19 cellular contexts compared by ENCODE assay signal in genomic region chr17:71068351-71068750, GRCh38.
DNase-seq lines count a peak whose midpoint lies in the region; ATAC-seq, FAIRE-seq and TF ChIP-seq lines count a peak whose summit lies in the region.
"Had no signal": no experiment of that assay in that cellular context is flagged by ENCODE, and none has a peak within 500 bp of the region (broad histone marks: within the 10 kb centered on the region; RNA-seq: fewer than 3 reads in every experiment).

No MANE protein-coding gene starts in this region.

- no peak overlapping the region for H2BK5ac ChIP-seq in IMR-90 (ENCODE audit: low read depth, low read length, poor library complexity, severe bottlenecking)

- H3K4me1 Mint-ChIP-seq in activated CD8-positive, alpha-beta T cell treated with anti-CD3 and anti-CD28 coated beads, Interleukin-2, amount 10 ng/mL, durations not matched to agents 7 days and 5 days (ENCODE audit: low read depth): no peaks in the 10 kb centered on the region
- no peaks in the 10 kb centered on the region for H3K4me1 Mint-ChIP-seq in Caco-2 (ENCODE audit: low read depth, unreplicated experiment)
- H3K4me1 Mint-ChIP-seq: CD8-positive, alpha-beta memory T cell had no signal

- ATAC-seq in IMR-90 (ENCODE audit: low read depth) (no peak), GM21526 (IDR thresholded peaks at IDR 0.05; ENCODE audit: low FRiP score, unreplicated experiment) (no peak)
- no peak for ATAC-seq in activated CD8-positive, alpha-beta T cell treated with anti-CD3 and anti-CD28 coated beads, Interleukin-2, amount 10 ng/mL, durations not matched to agents 7 days and 5 days
- ATAC-seq: SK-N-SH treated with all-trans-retinoic acid at 6 μM for 48 hours had no signal

- H4K91ac ChIP-seq in IMR-90 (ENCODE audit: insufficient read depth, low read depth, low read length): no peak overlapping the region

- dilution Hi-C loops in IMR-90 (cut with HindIII; ENCODE audit: low sequenced_read_pairs, unreplicated experiment): no loop called here

- intact Hi-C loops in IMR-90 (cut with micrococcal nuclease) (no loop called here), Caco-2 (cut with micrococcal nuclease; ENCODE audit: unreplicated experiment) (no loop called here)

- H3K27me3 ChIP-seq in IMR-90 (ENCODE audit: control insufficient read depth, insufficient read depth, low read length): no peaks in the 10 kb centered on the region
- H3K27me3 ChIP-seq in brain microvascular endothelial cell (replicated peaks): no peaks in the 10 kb centered on the region
- H3K27me3 ChIP-seq in smooth muscle cell (ENCODE audit: low read depth): no peaks in the 10 kb centered on the region
- H3K27me3 ChIP-seq in Caco-2 (replicated peaks; ENCODE audit: control insufficient read depth, insufficient read depth, low read length): no peaks in the 10 kb centered on the region

- no peak for TF ChIP-seq RAD21 in IMR-90 (IDR thresholded peaks at IDR 0.05; ENCODE audit: low read length)

- FAIRE-seq in GM12891 (lab: Jason Lieb, UNC): no peak

- H3K4me3 Mint-ChIP-seq in activated CD8-positive, alpha-beta T cell treated with anti-CD3 and anti-CD28 coated beads, Interleukin-2, amount 10 ng/mL, durations not matched to agents 7 days and 5 days: no peak overlapping the region
- no peak overlapping the region for H3K4me3 Mint-ChIP-seq in Caco-2 (ENCODE audit: unreplicated experiment)
- H3K4me3 Mint-ChIP-seq: CD8-positive, alpha-beta memory T cell had no signal

- H4K20me1 ChIP-seq in IMR-90 (ENCODE audit: insufficient read depth, low read length): no peaks in the 10 kb centered on the region
- H4K20me1 ChIP-seq in smooth muscle cell (ENCODE audit: low read depth): no peaks in the 10 kb centered on the region

- no peak overlapping the region for H3K14ac ChIP-seq in IMR-90 (replicated peaks; ENCODE audit: low read depth, low read length)

- no peaks in the 10 kb centered on the region for H3K79me1 ChIP-seq in IMR-90 (ENCODE audit: low read depth in 1 of 2, low read length in 2 of 2)

- H4K8ac ChIP-seq in IMR-90 (ENCODE audit: low read depth in 2 of 2, low read length in 2 of 2): no peak overlapping the region

- no peak overlapping the region for H3K27ac Mint-ChIP-seq in activated CD8-positive, alpha-beta T cell treated with anti-CD3 and anti-CD28 coated beads, Interleukin-2, amount 10 ng/mL, durations not matched to agents 7 days and 5 days
- H3K27ac Mint-ChIP-seq in Caco-2 (ENCODE audit: unreplicated experiment): no peak overlapping the region
- H3K27ac Mint-ChIP-seq: CD8-positive, alpha-beta memory T cell had no signal

- no peaks in the 10 kb centered on the region for H3F3A ChIP-seq in smooth muscle cell (ENCODE audit: low read depth)

- no peak overlapping the region for H2BK15ac ChIP-seq in IMR-90 (ENCODE audit: low read depth, low read length)

- H3K36me3 ChIP-seq in IMR-90 (ENCODE audit: control insufficient read depth, insufficient read depth, low read length): no peaks in the 10 kb centered on the region
- no peaks in the 10 kb centered on the region for H3K36me3 ChIP-seq in brain microvascular endothelial cell (replicated peaks)
- no peaks in the 10 kb centered on the region for H3K36me3 ChIP-seq in smooth muscle cell (ENCODE audit: low read depth)
- no peaks in the 10 kb centered on the region for H3K36me3 ChIP-seq in Caco-2 (ENCODE audit: control insufficient read depth, insufficient read depth, low read length)

- no peak overlapping the region for H4K5ac ChIP-seq in IMR-90 (ENCODE audit: low read depth, low read length)

- H3K4me1 ChIP-seq in IMR-90 (ENCODE audit: control insufficient read depth, insufficient read depth, low read length) (peaks cover 2% of the 10 kb centered on the region; the same call in 1 of the 2 replicates), smooth muscle cell (ENCODE audit: low read depth) (peaks cover 8% of the 10 kb centered on the region), Caco-2 (no peaks in the 10 kb centered on the region)

- no peak overlapping the region for H2BK120ac ChIP-seq in IMR-90 (ENCODE audit: low read depth, low read length)

- H3K27me3 Mint-ChIP-seq in activated CD8-positive, alpha-beta T cell treated with anti-CD3 and anti-CD28 coated beads, Interleukin-2, amount 10 ng/mL, durations not matched to agents 7 days and 5 days (ENCODE audit: low read depth): no peaks in the 10 kb centered on the region
- peaks cover 2% of the 10 kb centered on the region for H3K27me3 Mint-ChIP-seq in Caco-2 (ENCODE audit: insufficient read depth, unreplicated experiment)
- H3K27me3 Mint-ChIP-seq: CD8-positive, alpha-beta memory T cell had no signal

- H3K36me3 Mint-ChIP-seq in activated CD8-positive, alpha-beta T cell treated with anti-CD3 and anti-CD28 coated beads, Interleukin-2, amount 10 ng/mL, durations not matched to agents 7 days and 5 days (ENCODE audit: low read depth): no peaks in the 10 kb centered on the region
- H3K36me3 Mint-ChIP-seq in Caco-2 (ENCODE audit: insufficient read depth, unreplicated experiment): no peaks in the 10 kb centered on the region
- H3K36me3 Mint-ChIP-seq: CD8-positive, alpha-beta memory T cell had no signal

- H3K56ac ChIP-seq in IMR-90 (ENCODE audit: extremely low read depth, insufficient read depth, low read length): no peak overlapping the region

- peak; percentile 20 for DNase-seq in IMR-90
- peak; percentile 8 for DNase-seq in brain microvascular endothelial cell
- peak; percentile 15 for DNase-seq in iris pigment epithelial cell (ENCODE audit: low read depth)
- no peak for DNase-seq in smooth muscle cell (lab: John Stamatoyannopoulos, UW; ENCODE audit: unreplicated experiment)
- no peak for DNase-seq in activated CD8-positive, alpha-beta T cell treated with anti-CD3 and anti-CD28 coated beads, Interleukin-2, amount 10 ng/mL, durations not matched to agents 7 days and 5 days
- DNase-seq in GM12891 (ENCODE audit: insufficient read length, low spot score): no peak
- DNase-seq in Caco-2: no peak
- DNase-seq: CD8-positive, alpha-beta memory T cell; DMS79; GOT3; KBM-7; NCI-H1105 treated with DMSO at 0.1 percent for 48 hours; NCI-H1694 treated with DMSO at 0.1 percent for 48 hours; NCI-H2107; NCI-H510A; NCI-H774; SHP77 treated with DMSO at 0.1 percent for 48 hours had no signal

- H3K9me1 ChIP-seq in IMR-90 (ENCODE audit: insufficient read depth, low read length): no peaks in the 10 kb centered on the region

- H3K79me2 ChIP-seq in smooth muscle cell (ENCODE audit: low read depth): no peaks in the 10 kb centered on the region

- H2AK5ac ChIP-seq in IMR-90 (ENCODE audit: low read depth, low read length): no peak overlapping the region

- CTCF ChIA-PET in IMR-90 (lab: Yijun Ruan, JAX) (no interaction called here), Caco-2 (lab: Charles Lee) (no interaction called here)
- CTCF ChIA-PET in activated CD8-positive, alpha-beta T cell treated with anti-CD3 and anti-CD28 coated beads, Interleukin-2, amount 10 ng/mL, durations not matched to agents 7 days and 5 days (lab: Charles Lee): no interaction called here

- H3K18ac ChIP-seq in IMR-90 (ENCODE audit: low read depth, low read length): no peak overlapping the region

- no peak overlapping the region for H2BK20ac ChIP-seq in IMR-90 (ENCODE audit: low read depth, low read length)

- no peaks in the 10 kb centered on the region for H3K9me3 ChIP-seq in IMR-90 (ENCODE audit: control insufficient read depth, insufficient read depth, low read length)
- H3K9me3 ChIP-seq in smooth muscle cell (replicated peaks; ENCODE audit: low read depth): no peaks in the 10 kb centered on the region
- H3K9me3 ChIP-seq in Caco-2: no peaks in the 10 kb centered on the region

- H2AFZ ChIP-seq in IMR-90 (replicated peaks; ENCODE audit: low read length, poor library complexity) (no peak overlapping the region), smooth muscle cell (ENCODE audit: low read depth) (peak overlapping the region; percentile 2)

- H3K4me2 ChIP-seq in IMR-90 (ENCODE audit: low read depth, low read length) (no peak overlapping the region), smooth muscle cell (peak overlapping the region; percentile 28)

- TF ChIP-seq POLR2A in IMR-90 (IDR thresholded peaks at IDR 0.05; ENCODE audit: low read depth, low read length) (no peak), GM12891 (IDR thresholded peaks at IDR 0.05; ENCODE audit: low read depth, low read length) (no peak)

- POLR2A ChIA-PET in IMR-90 (lab: Charles Lee; ENCODE audit: unreplicated experiment): interaction anchor here (0.6 kb wide), 1 partner anchor 73 kb away, joined by 3 read pairs; no protein-coding TSS in a partner anchor
- POLR2A ChIA-PET in activated CD8-positive, alpha-beta T cell treated with anti-CD3 and anti-CD28 coated beads, Interleukin-2, amount 10 ng/mL, durations not matched to agents 7 days and 5 days (lab: Charles Lee): no interaction called here
- POLR2A ChIA-PET in Caco-2 (lab: Charles Lee): no interaction called here

- H3K9me3 Mint-ChIP-seq in activated CD8-positive, alpha-beta T cell treated with anti-CD3 and anti-CD28 coated beads, Interleukin-2, amount 10 ng/mL, durations not matched to agents 7 days and 5 days (ENCODE audit: insufficient read depth): no peaks in the 10 kb centered on the region
- H3K9me3 Mint-ChIP-seq in Caco-2 (ENCODE audit: unreplicated experiment): peaks cover 9% of the 10 kb centered on the region

- BruUV-seq in IMR-90 (replicated peaks; lab: Mats Ljungman, UMichigan) (no TSS peak), Caco-2 (replicated peaks; lab: Mats Ljungman, UMichigan) (no TSS peak)

- no peak overlapping the region for H3K4me3 ChIP-seq in IMR-90 (ENCODE audit: insufficient read depth, low read depth, low read length)
- H3K4me3 ChIP-seq in brain microvascular endothelial cell (ENCODE audit: low read depth, low read length): no peak overlapping the region
- no peak overlapping the region for H3K4me3 ChIP-seq in smooth muscle cell
- H3K4me3 ChIP-seq in Caco-2 (ENCODE audit: low read depth, low read length): no peak overlapping the region

- H3K4ac ChIP-seq in IMR-90 (ENCODE audit: low read depth, low read length): no peak overlapping the region

- H2AK9ac ChIP-seq in IMR-90 (replicated peaks; ENCODE audit: low read depth, low read length, poor library complexity): no peak overlapping the region

- H3K9ac ChIP-seq in IMR-90 (ENCODE audit: low read depth, low read length): no peak overlapping the region
- no peak overlapping the region for H3K9ac ChIP-seq in smooth muscle cell (ENCODE audit: low read depth)

- H3K27ac ChIP-seq in IMR-90 (ENCODE audit: insufficient read depth, low read length) (no peak overlapping the region), brain microvascular endothelial cell (peak overlapping the region; percentile 3), smooth muscle cell (ENCODE audit: low read depth) (peak overlapping the region; percentile 45)

- in situ Hi-C loops in IMR-90 (cut with MboI; ENCODE audit: low sequenced_read_pairs) (no loop called here), brain microvascular endothelial cell (cut with HindIII; ENCODE audit: low pct_ligation_motif_present, low sequenced_read_pairs) (no loop called here)

- no peak for TF ChIP-seq CTCF in IMR-90 (conservative IDR thresholded peaks at IDR 0.05; ENCODE audit: low read depth, low read length)
- no peak for TF ChIP-seq CTCF in brain microvascular endothelial cell (IDR thresholded peaks at IDR 0.05; ENCODE audit: low read depth, low read length, missing control alignments)
- no peak for TF ChIP-seq CTCF in smooth muscle cell (IDR thresholded peaks at IDR 0.05; ENCODE audit: borderline replicate concordance, insufficient read depth, poor library complexity, severe bottlenecking)
- TF ChIP-seq CTCF in Caco-2 (IDR thresholded peaks at IDR 0.05; ENCODE audit: insufficient read depth in 1 of 2, low read depth in 1 of 2, low read length in 1 of 2, severe bottlenecking in 1 of 2, unreplicated experiment in 1 of 2): no peak

- H3K23ac ChIP-seq in IMR-90 (ENCODE audit: low read depth, low read length): no peak overlapping the region

Comparison
In these comparisons a context has a peak if more than half of its experiments do, and no peak if none do; other contexts are left out.
1. DNase-seq: peak in IMR-90 (single experiment), brain microvascular endothelial cell (single experiment) and iris pigment epithelial cell (single experiment); none in smooth muscle cell (single experiment), activated CD8-positive, alpha-beta T cell treated with anti-CD3 and anti-CD28 coated beads, Interleukin-2, amount 10 ng/mL, durations not matched to agents 7 days and 5 days (single experiment), GM12891 (single experiment) and Caco-2 (0 of 2).